Comparison of ENCODE assay signal across 22 cellular contexts in the genomic region with DNA sequence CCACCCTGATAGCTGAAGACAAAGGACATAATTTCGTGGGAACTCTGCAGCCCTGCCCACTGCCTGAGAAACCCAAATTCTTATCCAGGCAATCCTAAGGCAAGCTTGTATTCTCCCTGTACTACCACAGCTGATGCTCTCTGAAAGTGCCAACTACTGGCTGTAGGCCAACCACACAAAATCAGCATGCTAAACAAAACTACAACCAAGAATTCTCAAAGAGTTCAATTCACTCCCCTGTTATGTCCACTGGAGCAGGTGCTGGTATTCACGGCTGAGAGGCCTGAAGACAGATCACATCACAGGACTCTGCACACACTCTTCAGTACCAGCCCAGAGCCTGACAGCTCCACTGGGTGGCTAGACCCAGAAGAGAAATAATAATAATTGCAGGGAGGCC.
"Had no signal": no experiment of that assay in that cellular context is flagged by ENCODE, and none has a peak within 500 bp of the region (broad histone marks: within the 10 kb centered on the region; RNA-seq: fewer than 3 reads in every experiment).

No MANE protein-coding gene starts in this region.

- DNase-seq: effector CD8-positive, alpha-beta T cell; effector memory CD8-positive, alpha-beta T cell; endodermal cell; erythroblast; esophagus squamous epithelium; foreskin fibroblast; foreskin melanocyte; gastrocnemius medialis; glutamatergic neuron; head of caudate nucleus; heart right ventricle; hippocampal formation; left cardiac atrium; left lung; left ventricle myocardium superior; lower lobe of right lung; mesenchymal stem cell; mucosa of descending colon; naive thymus-derived CD4-positive, alpha-beta T cell had no signal

- H3K36me3 ChIP-seq: esophagus squamous epithelium, gastrocnemius medialis, heart right ventricle, left lung, lower lobe of right lung had no signal

- H3K4me1 ChIP-seq: esophagus squamous epithelium, gastrocnemius medialis, heart right ventricle, left lung, lower lobe of right lung had no signal

- H3K27ac ChIP-seq: coronary artery, epithelial cell of prostate, esophagus squamous epithelium, gastrocnemius medialis, heart right ventricle, left lung, lower lobe of right lung had no signal

- ATAC-seq: effector memory CD8-positive, alpha-beta T cell; esophagus mucosa; gastrocnemius medialis; heart right ventricle; left cardiac atrium; left lung; left ventricle myocardium superior; lower lobe of right lung; mucosa of descending colon; naive thymus-derived CD4-positive, alpha-beta T cell had no signal

- H3K9me3 ChIP-seq: esophagus squamous epithelium, gastrocnemius medialis, mucosa of descending colon had no signal

- H3K27me3 ChIP-seq: esophagus squamous epithelium, gastrocnemius medialis, heart right ventricle, left lung had no signal

- H3K4me3 ChIP-seq: coronary artery, esophagus squamous epithelium, gastrocnemius medialis, heart right ventricle, left lung, lower lobe of right lung, mucosa of descending colon had no signal
